ENCODE assay signal across 8 cellular contexts in the genomic region with DNA sequence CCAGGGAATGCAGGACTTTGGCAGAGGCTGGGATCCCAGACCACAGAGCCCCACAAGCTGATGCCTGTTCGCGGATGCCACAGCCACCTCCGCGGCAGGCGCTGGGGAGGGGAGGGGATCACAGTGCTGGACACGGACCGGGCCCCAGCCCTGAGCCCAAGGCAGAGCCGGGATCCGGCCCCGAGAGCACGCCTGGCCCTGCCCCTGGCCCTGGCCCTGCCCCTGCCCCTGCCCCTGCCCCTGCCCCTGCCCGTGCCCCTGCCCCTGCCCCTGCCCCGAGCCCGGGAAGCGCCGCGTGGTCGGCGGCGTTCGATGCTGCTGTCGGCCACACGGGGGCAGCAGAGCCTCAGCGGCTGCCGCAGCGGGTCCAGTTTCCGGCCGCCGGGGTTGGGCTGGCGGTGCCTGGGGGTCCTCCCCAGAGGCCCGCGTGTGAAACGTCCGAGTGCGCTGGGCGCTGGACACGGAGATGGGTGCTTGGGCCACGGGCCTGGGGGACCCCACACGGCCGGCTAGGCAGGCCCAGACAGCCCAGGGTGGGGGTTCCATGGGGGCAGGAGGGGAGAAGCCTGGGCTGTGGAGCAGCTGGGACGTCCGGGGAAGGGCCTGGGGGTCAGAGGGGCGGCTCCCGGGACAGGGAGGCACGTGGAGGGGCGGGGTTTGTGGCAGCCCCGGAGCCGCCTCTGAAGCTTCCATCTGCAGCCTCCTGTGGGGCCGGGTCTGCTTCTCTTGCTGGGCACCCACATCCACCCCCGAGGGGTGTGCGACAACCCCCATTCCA.
DNase-seq lines count a peak whose midpoint lies in the region; ATAC-seq and TF ChIP-seq lines count a peak whose summit lies in the region.
"Not testable (repeated sequence)": the region's sequence is repeated elsewhere in the genome, so short reads cannot be mapped to it uniquely, and the experiment has no call there.

No MANE protein-coding gene starts in this region.

- H3K9me3 Mint-ChIP-seq in activated T-cell treated with anti-CD3 and anti-CD28 coated beads, Interleukin-2, amount 50 U/mL, for 4 hours, result not testable (repeated sequence)

- not testable (repeated sequence) for H3K4me3 Mint-ChIP-seq in activated T-cell treated with anti-CD3 and anti-CD28 coated beads, Interleukin-2, amount 50 U/mL, for 4 hours

- not testable (repeated sequence) for H4K20me1 ChIP-seq in DND-41 (ENCODE audit: insufficient read depth, low read length)

- H3K4me1 Mint-ChIP-seq in activated T-cell treated with anti-CD3 and anti-CD28 coated beads, Interleukin-2, amount 50 U/mL, for 4 hours (ENCODE audit: low read depth), result not testable (repeated sequence)

- not testable (repeated sequence) for H3K4me1 ChIP-seq in DND-41 (ENCODE audit: insufficient read depth, low read length); RWPE2 (ENCODE audit: insufficient read depth, poor library complexity, severe bottlenecking)

- not testable (repeated sequence) for TF ChIP-seq CTCF in DND-41 (IDR thresholded peaks at IDR 0.05; ENCODE audit: borderline replicate concordance, extremely low read depth, low read length, poor library complexity, severe bottlenecking)
- TF ChIP-seq CTCF in RWPE2 (IDR thresholded peaks at IDR 0.05; ENCODE audit: poor library complexity, severe bottlenecking), result peak; percentile 44

- H3K4me3 ChIP-seq in DND-41 (ENCODE audit: low read depth in 1 of 2, low read length in 2 of 2); RWPE2 (ENCODE audit: severe bottlenecking): not testable (repeated sequence)

- H2AFZ ChIP-seq in DND-41 (ENCODE audit: low read depth, low read length), result not testable (repeated sequence)

- H3K27me3 Mint-ChIP-seq in activated T-cell treated with anti-CD3 and anti-CD28 coated beads, Interleukin-2, amount 50 U/mL, for 4 hours (ENCODE audit: low read depth), result not testable (repeated sequence)

- H3K27ac ChIP-seq in DND-41 (ENCODE audit: low read length); RWPE2 (ENCODE audit: poor library complexity, severe bottlenecking): not testable (repeated sequence)

- H3K27me3 ChIP-seq in DND-41 (ENCODE audit: insufficient read depth, low read length, poor library complexity); RWPE2 (ENCODE audit: insufficient read depth, poor library complexity, severe bottlenecking): not testable (repeated sequence)

- not testable (repeated sequence) for H3K36me3 Mint-ChIP-seq in activated T-cell treated with anti-CD3 and anti-CD28 coated beads, Interleukin-2, amount 50 U/mL, for 4 hours (ENCODE audit: insufficient read depth)

- peak; percentile 38 for DNase-seq in DND-41
- DNase-seq in RWPE2 (ENCODE audit: low spot score); left ventricle myocardium superior: not testable (repeated sequence)
- DNase-seq in activated T-cell treated with anti-CD3 and anti-CD28 coated beads, Interleukin-2, amount 50 U/mL, for 4 hours, result peak; percentile 20
- DNase-seq in stimulated activated CD4-positive, alpha-beta T cell treated with anti-CD3 and anti-CD28 coated beads, Interleukin-2, amount 100 ng/mL, for 48 hours, result peak; percentile 4 to 25

- H3K79me2 ChIP-seq in DND-41 (ENCODE audit: insufficient read depth, low read length), result not testable (repeated sequence)

- H3K4me2 ChIP-seq in DND-41 (ENCODE audit: insufficient read depth, low read length), result peak overlapping the region; percentile 48; the same call in 1 of the 2 replicates

- H3K9ac ChIP-seq in DND-41 (ENCODE audit: low read depth, low read length), result not testable (repeated sequence)

- H3K9me3 ChIP-seq in DND-41 (ENCODE audit: insufficient read depth, low read length, severe bottlenecking); RWPE2 (ENCODE audit: severe bottlenecking): not testable (repeated sequence)

- intact Hi-C loops in left ventricle myocardium superior (cut with micrococcal nuclease), result not testable (repeated sequence)

- not testable (repeated sequence) for H3K36me3 ChIP-seq in DND-41 (ENCODE audit: insufficient read depth, low read length); RWPE2 (ENCODE audit: low read depth)

- ATAC-seq in DND-41 (ENCODE audit: insufficient read depth, low read depth) (peak; percentile 75), GM19372 (IDR thresholded peaks at IDR 0.05; ENCODE audit: low read depth, unreplicated experiment) (peak; percentile 55), HG02623 (IDR thresholded peaks at IDR 0.05; ENCODE audit: unreplicated experiment) (peak; percentile 36), HG03196 (IDR thresholded peaks at IDR 0.05; ENCODE audit: unreplicated experiment) (peak; percentile 43), RWPE2 (ENCODE audit: low read depth) (peak; percentile 69), left ventricle myocardium superior (peak; percentile 81)
- peak; percentile 76 to 79 for ATAC-seq in activated T-cell treated with anti-CD3 and anti-CD28 coated beads, Interleukin-2, amount 50 U/mL, for 4 hours
